1 cellular context compared by ENCODE assay signal in genomic region chr11:123057604-123058305, GRCh38.
TF ChIP-seq lines count a peak whose summit lies in the region.

No MANE protein-coding gene starts in this region.

TF ChIP-seq in K562, 482 proteins besides CTCF, POLR2A, EP300 and RAD21 (continued from another document):
- no peak for TF ChIP-seq CBFA2T2 (conservative IDR thresholded peaks at IDR 0.05)
- no peak for TF ChIP-seq NKRF (IDR thresholded peaks at IDR 0.05; ENCODE audit: borderline replicate concordance)
- TF ChIP-seq ZNF232 (CRISPR knock-in tag; IDR thresholded peaks at IDR 0.05), result no peak
- no peak for TF ChIP-seq CLOCK (CRISPR knock-in tag; IDR thresholded peaks at IDR 0.05; ENCODE audit: borderline replicate concordance)
- no peak for TF ChIP-seq ZZZ3 (IDR thresholded peaks at IDR 0.05)
- no peak for TF ChIP-seq JUNB (CRISPR knock-in tag; conservative IDR thresholded peaks at IDR 0.05)
- no peak for TF ChIP-seq CEBPZ (IDR thresholded peaks at IDR 0.05; ENCODE audit: borderline replicate concordance, low read depth, low read length)
- TF ChIP-seq ZNF384 (IDR thresholded peaks at IDR 0.05; ENCODE audit: low read depth, low read length), result no peak
- no peak for TF ChIP-seq CBX3 (IDR thresholded peaks at IDR 0.05; ENCODE audit: borderline replicate concordance in 1 of 2, low read length in 2 of 2)
- TF ChIP-seq ARID4B (CRISPR knock-in tag; IDR thresholded peaks at IDR 0.05), result no peak
- TF ChIP-seq KAT2B (IDR thresholded peaks at IDR 0.05; ENCODE audit: low read depth, low read length), result no peak
- TF ChIP-seq NONO (IDR thresholded peaks at IDR 0.05; ENCODE audit: low read depth in 2 of 2, low read length in 1 of 2), result no peak
- TF ChIP-seq TFAM (CRISPR knock-in tag; conservative IDR thresholded peaks at IDR 0.05), result no peak
- TF ChIP-seq SUPT5H (IDR thresholded peaks at IDR 0.05), result no peak
- TF ChIP-seq RFX5 (IDR thresholded peaks at IDR 0.05; ENCODE audit: low read depth, low read length), result no peak
